Comparison of ENCODE assay signal across 1 cellular context in the genomic region with DNA sequence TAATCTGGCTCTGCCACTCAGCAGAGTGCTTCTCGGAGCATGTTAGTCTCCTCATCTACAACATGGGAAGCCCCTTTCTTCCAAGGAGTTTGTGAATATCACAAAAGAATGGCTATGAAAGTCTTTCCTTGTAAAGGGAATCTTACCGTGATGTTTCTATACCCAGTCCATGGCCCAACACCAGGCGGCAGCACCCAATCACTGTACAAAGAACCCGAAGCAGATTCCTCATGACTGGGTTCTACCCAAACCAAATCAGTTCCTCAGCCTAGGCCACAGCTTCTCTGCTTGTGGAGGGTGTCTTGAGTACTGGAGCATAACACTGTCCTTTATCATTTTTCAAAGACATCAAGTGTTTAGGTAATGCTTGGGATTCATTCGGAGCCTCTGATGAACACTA.
TF ChIP-seq lines count a peak whose summit lies in the region.

No MANE protein-coding gene starts in this region.

TF ChIP-seq in H1, 55 proteins besides CTCF, POLR2A, EP300 and RAD21:
- TF ChIP-seq HDAC6 (IDR thresholded peaks at IDR 0.05; ENCODE audit: low read depth, low read length) (no peak), SIN3A (conservative IDR thresholded peaks at IDR 0.05 in 1 of 2, IDR thresholded peaks at IDR 0.05 in 1 of 2; ENCODE audit: low read depth in 1 of 2, low read length in 2 of 2) (no peak), TAF7 (optimal IDR thresholded peaks at IDR 0.05; ENCODE audit: borderline replicate concordance, low read depth, low read length) (no peak), FOSL1 (IDR thresholded peaks at IDR 0.05; ENCODE audit: insufficient read depth, low read depth, low read length) (no peak), ASH2L (IDR thresholded peaks at IDR 0.05; ENCODE audit: low read length) (no peak), ATF3 (IDR thresholded peaks at IDR 0.05; ENCODE audit: insufficient read depth, low read depth, low read length) (no peak), E2F6 (IDR thresholded peaks at IDR 0.05) (no peak), POLR2AphosphoS5 (IDR thresholded peaks at IDR 0.05; ENCODE audit: low read depth, low read length) (no peak), BRCA1 (IDR thresholded peaks at IDR 0.05; ENCODE audit: low read depth, low read length) (no peak), ZNF274 (IDR thresholded peaks at IDR 0.05; ENCODE audit: borderline replicate concordance, extremely low read depth, low read length) (no peak), NANOG (IDR thresholded peaks at IDR 0.05; ENCODE audit: insufficient read depth, low read depth, low read length, poor library complexity, severe bottlenecking) (no peak), JUN (IDR thresholded peaks at IDR 0.05; ENCODE audit: low read depth, low read length) (no peak), SUZ12 (IDR thresholded peaks at IDR 0.05; ENCODE audit: low read length) (no peak), CBX8 (IDR thresholded peaks at IDR 0.05; ENCODE audit: borderline replicate concordance, low read depth, low read length) (no peak)
